Comparison of ENCODE assay signal across 16 cellular contexts in the genomic region with DNA sequence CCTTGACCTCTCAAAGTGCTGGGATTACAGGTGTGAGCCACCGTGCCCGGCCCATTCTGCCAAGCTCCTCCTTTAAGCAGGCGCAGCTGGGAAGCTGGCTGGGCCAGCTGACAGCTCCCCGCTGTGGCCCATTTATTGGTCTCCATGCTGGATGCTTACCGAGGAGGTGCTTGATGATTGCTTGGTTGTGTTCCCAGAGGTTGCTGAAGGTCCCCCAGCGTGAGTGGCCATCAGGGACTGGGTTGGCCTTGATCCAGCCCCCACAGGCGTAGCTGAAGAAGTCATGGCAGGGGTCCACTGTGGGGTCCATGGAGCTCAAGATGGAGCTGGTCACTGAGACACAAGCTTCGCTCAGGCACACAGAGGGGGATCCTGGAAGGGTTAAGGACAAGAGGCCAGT.
"Had no signal": no experiment of that assay in that cellular context is flagged by ENCODE, and none has a peak within 500 bp of the region (broad histone marks: within the 10 kb centered on the region; RNA-seq: fewer than 3 reads in every experiment).

No MANE protein-coding gene starts in this region.

- H3K4me3 ChIP-seq: colonic mucosa, esophagus squamous epithelium, SJCRH30, skin epidermis, stomach, testis, upper lobe of left lung had no signal

- H3K9me3 Mint-ChIP-seq: activated B cell treated with CpG ODN at 0.5 μM for 24 hours; natural killer cell treated with Interleukin-12 subunit alpha and Interleukin-12 subunit beta and Interleukin-15 and Interleukin-18, amount 100 ng/mL, for 72 hours had no signal

- H3K27ac ChIP-seq: colonic mucosa, esophagus squamous epithelium, SJCRH30, stomach, upper lobe of left lung had no signal

- H3K27me3 ChIP-seq: colonic mucosa, esophagus squamous epithelium, SJCRH30, stomach, testis, upper lobe of left lung had no signal

- H3K27me3 Mint-ChIP-seq: activated B cell treated with CpG ODN at 0.5 μM for 24 hours; natural killer cell treated with Interleukin-12 subunit alpha and Interleukin-12 subunit beta and Interleukin-15 and Interleukin-18, amount 100 ng/mL, for 72 hours had no signal

- H3K4me1 ChIP-seq: colonic mucosa had no signal

- H3K27ac Mint-ChIP-seq: natural killer cell treated with Interleukin-12 subunit alpha and Interleukin-12 subunit beta and Interleukin-15 and Interleukin-18, amount 100 ng/mL, for 72 hours had no signal

- DNase-seq: activated B cell treated with CpG ODN at 0.5 μM for 24 hours; activated CD4-positive, alpha-beta T cell treated with anti-CD3 and anti-CD28 coated beads, Interleukin-2, amount 50 U/mL, for 1 hour; activated gamma-delta T cell; central memory CD4-positive, alpha-beta T cell; colonic mucosa; esophagus squamous epithelium; glutamatergic neuron; kidney glomerular epithelial cell; occipital lobe; SJCRH30; stimulated activated CD4-positive, alpha-beta T cell treated with anti-CD3 and anti-CD28 coated beads, Interleukin-4, amount 100 ng/mL, for 24 hours; stomach; testis; upper lobe of left lung had no signal

- H3K9me3 ChIP-seq: colonic mucosa, esophagus squamous epithelium, SJCRH30, stomach, testis, upper lobe of left lung had no signal

- ATAC-seq: natural killer cell treated with Interleukin-12 subunit alpha and Interleukin-12 subunit beta and Interleukin-15 and Interleukin-18, amount 100 ng/mL, for 72 hours had no signal

- H3K4me3 Mint-ChIP-seq: activated B cell treated with CpG ODN at 0.5 μM for 24 hours; natural killer cell treated with Interleukin-12 subunit alpha and Interleukin-12 subunit beta and Interleukin-15 and Interleukin-18, amount 100 ng/mL, for 72 hours had no signal
